11 cellular contexts compared by ENCODE assay signal in the genomic region with DNA sequence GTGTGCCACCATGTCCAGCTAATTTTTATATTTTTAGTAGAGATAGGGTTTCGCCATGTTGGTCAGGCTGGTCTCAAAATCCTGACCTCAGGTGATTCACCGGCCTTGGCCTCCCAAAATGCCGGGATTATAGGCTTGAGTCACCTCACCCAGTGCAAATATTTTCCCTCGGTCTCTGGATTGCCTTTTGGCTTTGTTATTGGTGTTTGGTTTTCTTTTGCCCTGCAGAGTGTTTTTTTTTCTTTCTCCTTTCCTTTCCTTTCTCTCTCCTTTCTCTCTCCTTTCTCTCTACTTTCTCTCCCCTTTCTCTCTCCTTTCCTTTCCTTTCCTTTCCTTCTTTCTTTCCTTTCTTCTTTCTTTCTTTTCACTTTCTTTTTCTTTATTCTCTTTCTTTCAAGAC. TPM values are rescaled to one million over a fixed set of nuclear protein-coding genes. Genes with fewer than 3 reads are reported as not detected.
DNase-seq lines count a peak whose midpoint lies in the region; ATAC-seq and TF ChIP-seq lines count a peak whose summit lies in the region.
"Had no signal": no experiment of that assay in that cellular context is flagged by ENCODE, and none has a peak within 500 bp of the region (broad histone marks: within the 10 kb centered on the region; RNA-seq: fewer than 3 reads in every experiment).

No MANE protein-coding gene starts in this region.

- H3K27ac ChIP-seq in GM23248 (peak overlapping the region; percentile 94), fibroblast of lung (ENCODE audit: insufficient read depth, low read length) (peak overlapping the region; percentile 39)
- H3K27ac ChIP-seq: spleen had no signal

- peaks cover 4% of the 10 kb centered on the region for H3K36me3 Mint-ChIP-seq in activated CD8-positive, alpha-beta memory T cell treated with anti-CD3 and anti-CD28 coated beads, Interleukin-2, amount 10 ng/mL, durations not matched to agents 7 days and 5 days

- H3K9me3 ChIP-seq in GM23248 (ENCODE audit: low read depth): no peaks in the 10 kb centered on the region
- H3K9me3 ChIP-seq in fibroblast of lung (ENCODE audit: control insufficient read depth, insufficient read depth, low read depth, low read length): no peaks in the 10 kb centered on the region
- H3K9me3 ChIP-seq in skeletal muscle satellite cell (replicated peaks; ENCODE audit: low read length): no peaks in the 10 kb centered on the region

- H4K20me1 ChIP-seq in GM23248 (ENCODE audit: insufficient read depth) (peaks cover 6% of the 10 kb centered on the region), fibroblast of lung (ENCODE audit: control insufficient read depth, extremely low read depth, insufficient read depth, low read length) (no peaks in the 10 kb centered on the region)

- H3K4me2 ChIP-seq in GM23248 (ENCODE audit: unreplicated experiment) (peak overlapping the region; percentile 80), fibroblast of lung (ENCODE audit: extremely low read depth, insufficient read depth, low read length) (peak overlapping the region; percentile 69), skeletal muscle satellite cell (ENCODE audit: low read length) (peak overlapping the region; percentile 71)

- H3K36me3 ChIP-seq in GM23248 (ENCODE audit: low read depth) (no peaks in the 10 kb centered on the region), fibroblast of lung (ENCODE audit: control insufficient read depth, insufficient read depth, low read length) (no peaks in the 10 kb centered on the region), skeletal muscle satellite cell (ENCODE audit: insufficient read depth, low read length) (peaks cover 7% of the 10 kb centered on the region)

- H3K9me3 Mint-ChIP-seq in activated CD8-positive, alpha-beta memory T cell treated with anti-CD3 and anti-CD28 coated beads, Interleukin-2, amount 10 ng/mL, durations not matched to agents 7 days and 5 days (ENCODE audit: low read depth): no peaks in the 10 kb centered on the region
- H3K9me3 Mint-ChIP-seq: activated naive CD8-positive, alpha-beta T cell treated with anti-CD3 and anti-CD28 coated beads, Interleukin-2, amount 10 ng/mL, durations not matched to agents 7 days and 5 days had no signal

- H2AFZ ChIP-seq in GM23248 (no peak overlapping the region), fibroblast of lung (ENCODE audit: low read length) (no peak overlapping the region)

- H3K79me2 ChIP-seq in GM23248 (ENCODE audit: insufficient read depth) (peaks cover 93% of the 10 kb centered on the region), fibroblast of lung (ENCODE audit: control insufficient read depth, insufficient read depth, low read length) (peaks cover 35% of the 10 kb centered on the region)

- 0 to 4% methylated on average over 4 of the region's 4 CpGs for WGBS in GM23248 (ENCODE audit: low coverage in 1 of 2, low lambda C conversion rate in 2 of 2, missing lambda C conversion rate in 2 of 2), 2 experiments

- peaks cover 6% of the 10 kb centered on the region for H3K4me1 Mint-ChIP-seq in activated CD8-positive, alpha-beta memory T cell treated with anti-CD3 and anti-CD28 coated beads, Interleukin-2, amount 10 ng/mL, durations not matched to agents 7 days and 5 days

- no peak overlapping the region for H3K4me3 Mint-ChIP-seq in activated CD8-positive, alpha-beta memory T cell treated with anti-CD3 and anti-CD28 coated beads, Interleukin-2, amount 10 ng/mL, durations not matched to agents 7 days and 5 days
- H3K4me3 Mint-ChIP-seq: activated naive CD8-positive, alpha-beta T cell treated with anti-CD3 and anti-CD28 coated beads, Interleukin-2, amount 10 ng/mL, durations not matched to agents 7 days and 5 days had no signal

- CTCF ChIA-PET in activated CD8-positive, alpha-beta memory T cell treated with anti-CD3 and anti-CD28 coated beads, Interleukin-2, amount 10 ng/mL, durations not matched to agents 7 days and 5 days (lab: Charles Lee): interaction anchor here (0.8 to 2.7 kb wide), 19 partner anchors 9 to 192 kb away, joined by 3 to 26 read pairs (median 3); no protein-coding TSS in a partner anchor

- no peak overlapping the region for H3K27ac Mint-ChIP-seq in activated CD8-positive, alpha-beta memory T cell treated with anti-CD3 and anti-CD28 coated beads, Interleukin-2, amount 10 ng/mL, durations not matched to agents 7 days and 5 days
- H3K27ac Mint-ChIP-seq: activated naive CD8-positive, alpha-beta T cell treated with anti-CD3 and anti-CD28 coated beads, Interleukin-2, amount 10 ng/mL, durations not matched to agents 7 days and 5 days had no signal

- H3K4me1 ChIP-seq in GM23248 (ENCODE audit: insufficient read depth): peaks cover 24% of the 10 kb centered on the region
- H3K4me1 ChIP-seq in fibroblast of lung (ENCODE audit: control insufficient read depth, extremely low read depth, insufficient read depth, low read length): no peaks in the 10 kb centered on the region
- H3K4me1 ChIP-seq in skeletal muscle satellite cell (ENCODE audit: control insufficient read depth, insufficient read depth, low read length): peaks cover 12% of the 10 kb centered on the region

- H3K9ac ChIP-seq in GM23248 (peak overlapping the region; percentile 68), fibroblast of lung (ENCODE audit: insufficient read depth, low read length) (no peak overlapping the region), skeletal muscle satellite cell (ENCODE audit: low read depth, low read length) (no peak overlapping the region)

- H3K27me3 Mint-ChIP-seq in activated CD8-positive, alpha-beta memory T cell treated with anti-CD3 and anti-CD28 coated beads, Interleukin-2, amount 10 ng/mL, durations not matched to agents 7 days and 5 days: no peaks in the 10 kb centered on the region
- H3K27me3 Mint-ChIP-seq: activated naive CD8-positive, alpha-beta T cell treated with anti-CD3 and anti-CD28 coated beads, Interleukin-2, amount 10 ng/mL, durations not matched to agents 7 days and 5 days had no signal

- ATAC-seq in activated CD8-positive, alpha-beta memory T cell treated with anti-CD3 and anti-CD28 coated beads, Interleukin-2, amount 10 ng/mL, durations not matched to agents 7 days and 5 days: no peak
- ATAC-seq in GM21825 (IDR thresholded peaks at IDR 0.05; ENCODE audit: unreplicated experiment): no peak

- TF ChIP-seq CTCF in fibroblast of lung (conservative IDR thresholded peaks at IDR 0.05 in 1 of 2, IDR thresholded peaks at IDR 0.05 in 1 of 2; ENCODE audit: low read depth in 1 of 2, low read length in 2 of 2): no peak

- H3K27me3 ChIP-seq in GM23248 (replicated peaks; ENCODE audit: insufficient read depth) (no peaks in the 10 kb centered on the region), fibroblast of lung (ENCODE audit: control insufficient read depth, insufficient read depth, low read length) (no peaks in the 10 kb centered on the region), skeletal muscle satellite cell (ENCODE audit: control insufficient read depth, insufficient read depth, low read length) (no peaks in the 10 kb centered on the region)
- H3K27me3 ChIP-seq: spleen had no signal

- H3K4me3 ChIP-seq in GM23248 (peak overlapping the region; percentile 54), fibroblast of lung (replicated peaks in 1 of 4; ENCODE audit: control extremely low read depth in 1 of 4, insufficient read depth in 1 of 4, low read depth in 3 of 4, low read length in 4 of 4) (no peak overlapping the region), skeletal muscle satellite cell (ENCODE audit: low read length) (no peak overlapping the region)
- H3K4me3 ChIP-seq: spleen had no signal

- DNase-seq in GM23248 (peak; percentile 89), RPMI7951 (ENCODE audit: low read depth) (peak; percentile 68), fibroblast of lung (ENCODE audit: low read depth in 2 of 2) (peak in 1 of 2 donors; percentile 82), GDM1 (lab: John Stamatoyannopoulos, UW) (no peak), hippocampal formation (lab: John Stamatoyannopoulos, UW) (no peak)
- no peak for DNase-seq in activated CD8-positive, alpha-beta memory T cell treated with anti-CD3 and anti-CD28 coated beads, Interleukin-2, amount 10 ng/mL, durations not matched to agents 7 days and 5 days
- DNase-seq: activated naive CD8-positive, alpha-beta T cell treated with anti-CD3 and anti-CD28 coated beads, Interleukin-2, amount 10 ng/mL, durations not matched to agents 7 days and 5 days; NCI-H1417 treated with DMSO at 0.1 percent for 48 hours; spleen had no signal

- no peaks in the 10 kb centered on the region for H3K9me2 ChIP-seq in GM23248 (ENCODE audit: insufficient read depth)

- in situ Hi-C loops in GM23248 (cut with MboI): no loop called here

- peaks cover 29% of the 10 kb centered on the region for H3F3A ChIP-seq in GM23248 (ENCODE audit: insufficient read depth)

RNA-seq across cellular contexts. Expression of gene KDM4B, which starts 33.2 kb away (rescaled TPM):
- total RNA-seq in GM23248 (2014; rRNA removed; shearing (Covaris generic)): 20.5 and 28.7 TPM in 2 replicates
- polyA plus RNA-seq in GM23248 (2016; fragmentation: Nextera tagmentation; extraction: Ambion mirVana) (13.3 and 14.8 TPM in 2 replicates), fibroblast of lung (4.5 and 6.4 TPM in 2 replicates)
- 6.2 and 6.8 TPM in 2 replicates for total RNA-seq in RPMI7951 (2014; rRNA removed; shearing (Covaris generic))
- 11.8 and 14.4 TPM in 2 replicates for total RNA-seq in fibroblast of lung
- 10.5 and 13.1 TPM in 2 replicates for polyA plus RNA-seq in fibroblast of lung (2012)
- 16.2 and 35.0 TPM in 2 replicates for polyA minus RNA-seq in fibroblast of lung (ENCODE audit: low replicate concordance)
- total RNA-seq in skeletal muscle satellite cell (2012; rRNA removed): 18.0 and 18.8 TPM in 2 replicates
- 10 to 100 TPM; 31.2 to 42.3 TPM for total RNA-seq in activated CD8-positive, alpha-beta memory T cell treated with anti-CD3 and anti-CD28 coated beads, Interleukin-2, amount 10 ng/mL, durations not matched to agents 7 days and 5 days

Comparison
In these comparisons a context has a peak if more than half of its experiments do, and no peak if none do; other contexts are left out.
1. DNase-seq: peak in GM23248 (single experiment) and RPMI7951 (single experiment); none in activated CD8-positive, alpha-beta memory T cell treated with anti-CD3 and anti-CD28 coated beads, Interleukin-2, amount 10 ng/mL, durations not matched to agents 7 days and 5 days (single experiment), GDM1 (single experiment) and hippocampal formation (0 of 2).
2. Peak in every context shown above with its lines, with median percentiles within 50 percentile points of each other: H3K4me2 ChIP-seq.